In genomic region chr12:58804749-58805148, GRCh38 we compare ENCODE assay signal across 11 cellular contexts.
DNase-seq lines count a peak whose midpoint lies in the region; ATAC-seq, FAIRE-seq and TF ChIP-seq lines count a peak whose summit lies in the region.
"Had no signal": no experiment of that assay in that cellular context is flagged by ENCODE, and none has a peak within 500 bp of the region (broad histone marks: within the 10 kb centered on the region; RNA-seq: fewer than 3 reads in every experiment).

No MANE protein-coding gene starts in this region.

- peak; percentile 78 for TF ChIP-seq CTCF in 22Rv1 (IDR thresholded peaks at IDR 0.05)
- TF ChIP-seq CTCF in K562 (IDR thresholded peaks at IDR 0.05 in 2 of 3, conservative IDR thresholded peaks at IDR 0.05 in 1 of 3; ENCODE audit: insufficient read depth in 2 of 3, low read depth in 1 of 3, low read length in 3 of 3): 0 out of 6 replicates have a peak, but pooled peaks of 1 of the 3 experiments have one; percentile 23

- H3K36me3 ChIP-seq in K562 (ENCODE audit: control insufficient read depth, insufficient read depth, low read length): no peaks in the 10 kb centered on the region

- H3K27me3 Mint-ChIP-seq in activated naive CD4-positive, alpha-beta T cell treated with anti-CD3 and anti-CD28 coated beads, Interleukin-2, amount 10 ng/mL, durations not matched to agents 7 days and 5 days: no peaks in the 10 kb centered on the region

- no peak for TF ChIP-seq RAD21 in K562 (CRISPR knock-in tag; conservative IDR thresholded peaks at IDR 0.05 in 1 of 2, IDR thresholded peaks at IDR 0.05 in 1 of 2)

- in situ Hi-C loops in K562 (cut with MboI): no loop called here

- H3K27me3 ChIP-seq in K562 (ENCODE audit: control insufficient read depth in 2 of 2, insufficient read depth in 2 of 2, low read length in 2 of 2): no peaks in the 10 kb centered on the region

- intact Hi-C loops in K562 (cut with micrococcal nuclease): no loop called here

- no peaks in the 10 kb centered on the region for H3K4me1 Mint-ChIP-seq in activated naive CD4-positive, alpha-beta T cell treated with anti-CD3 and anti-CD28 coated beads, Interleukin-2, amount 10 ng/mL, durations not matched to agents 7 days and 5 days

- no peaks in the 10 kb centered on the region for H3K79me2 ChIP-seq in K562 (ENCODE audit: control insufficient read depth, insufficient read depth, low read length)

- WGBS in K562 (ENCODE audit: insufficient coverage, low coverage, missing lambda C conversion rate): 4% methylated on average over 2 of the region's 2 CpGs

- H3K36me3 Mint-ChIP-seq in activated naive CD4-positive, alpha-beta T cell treated with anti-CD3 and anti-CD28 coated beads, Interleukin-2, amount 10 ng/mL, durations not matched to agents 7 days and 5 days: no peaks in the 10 kb centered on the region

- no peak for TF ChIP-seq POLR2A in K562 (conservative IDR thresholded peaks at IDR 0.05)

- no peak overlapping the region for H2AFZ ChIP-seq in K562 (ENCODE audit: low read depth, low read length)

- BruUV-seq in K562 (replicated peaks; lab: Mats Ljungman, UMichigan): no TSS peak

- H3K4me3 Mint-ChIP-seq in activated naive CD4-positive, alpha-beta T cell treated with anti-CD3 and anti-CD28 coated beads, Interleukin-2, amount 10 ng/mL, durations not matched to agents 7 days and 5 days: no peak overlapping the region

- no peak overlapping the region for H3K27ac Mint-ChIP-seq in activated naive CD4-positive, alpha-beta T cell treated with anti-CD3 and anti-CD28 coated beads, Interleukin-2, amount 10 ng/mL, durations not matched to agents 7 days and 5 days

- DNase-seq in K562 (ENCODE audit: extremely low read depth in 1 of 4, low spot score in 3 of 4) (peak in 3 of 4 experiments; percentile 1 to 13 (median 9)), anterior cingulate cortex (lab: John Stamatoyannopoulos, UW) (no peak), NCI-H1092 (lab: John Stamatoyannopoulos, UW) (no peak)
- no peak for DNase-seq in activated naive CD4-positive, alpha-beta T cell treated with anti-CD3 and anti-CD28 coated beads, Interleukin-2, amount 10 ng/mL, durations not matched to agents 7 days and 5 days
- DNase-seq: DMS79; NCI-H2227 treated with DMSO at 0.1 percent for 48 hours; stimulated activated naive CD4-positive, alpha-beta T cell treated with Interleukin-2 at 50 U/mL for 16 hours had no signal

- TF ChIP-seq EP300 in K562 (IDR thresholded peaks at IDR 0.05; ENCODE audit: low read length): no peak

- ATAC-seq in GM18858 (IDR thresholded peaks at IDR 0.05; ENCODE audit: unreplicated experiment): peak; percentile 69
- peak; percentile 82 for ATAC-seq in HG03175 (IDR thresholded peaks at IDR 0.05; ENCODE audit: unreplicated experiment)
- no peak for ATAC-seq in K562
- no peak for ATAC-seq in GM21737 (IDR thresholded peaks at IDR 0.05; ENCODE audit: unreplicated experiment)

- H3K4me1 ChIP-seq in K562 (replicated peaks in 1 of 2; ENCODE audit: control insufficient read depth in 2 of 2, insufficient read depth in 2 of 2, low read length in 2 of 2): no peaks in the 10 kb centered on the region

- POLR2A ChIA-PET in K562 (lab: Yijun Ruan, JAX): no interaction called here

- H3K4me3 ChIP-seq in K562: no peak overlapping the region

- H3K9me1 ChIP-seq in K562 (ENCODE audit: control insufficient read depth, insufficient read depth, low read length): no peaks in the 10 kb centered on the region

- H3K27ac ChIP-seq in 22Rv1: no peak overlapping the region
- no peak overlapping the region for H3K27ac ChIP-seq in K562 (ENCODE audit: extremely low read depth, low read depth, low read length)

- FAIRE-seq in K562 (lab: Jason Lieb, UNC): no peak

- H3K9ac ChIP-seq in K562 (ENCODE audit: insufficient read depth in 1 of 2, low read depth in 2 of 2, low read length in 2 of 2): no peak overlapping the region

- CTCF ChIA-PET in K562 (lab: Yijun Ruan, JAX; ENCODE audit: low intra/inter-chr PET ratio): no interaction called here
- CTCF ChIA-PET in activated naive CD4-positive, alpha-beta T cell treated with anti-CD3 and anti-CD28 coated beads, Interleukin-2, amount 10 ng/mL, durations not matched to agents 7 days and 5 days (lab: Charles Lee): no interaction called here

- H4K20me1 ChIP-seq in K562 (replicated peaks; ENCODE audit: control insufficient read depth, insufficient read depth, low read length): no peaks in the 10 kb centered on the region

- H3K9me3 ChIP-seq in K562 (replicated peaks; ENCODE audit: control insufficient read depth, insufficient read depth, low read depth, low read length): no peaks in the 10 kb centered on the region

- H3K4me2 ChIP-seq in K562 (ENCODE audit: insufficient read depth, low read length): no peak overlapping the region

- H3K9me3 Mint-ChIP-seq in activated naive CD4-positive, alpha-beta T cell treated with anti-CD3 and anti-CD28 coated beads, Interleukin-2, amount 10 ng/mL, durations not matched to agents 7 days and 5 days: no peaks in the 10 kb centered on the region

TF ChIP-seq in K562, 482 proteins besides CTCF, POLR2A, EP300 and RAD21:
- TF ChIP-seq ZNF24 (IDR thresholded peaks at IDR 0.05) (no peak), CREM (IDR thresholded peaks at IDR 0.05; ENCODE audit: low read depth) (no peak), U2AF2 (optimal IDR thresholded peaks at IDR 0.05; ENCODE audit: low read depth, low read length) (no peak), ZC3H8 (IDR thresholded peaks at IDR 0.05) (no peak), SMAD4 (CRISPR knock-in tag; conservative IDR thresholded peaks at IDR 0.05) (no peak), NONO (IDR thresholded peaks at IDR 0.05; ENCODE audit: low read depth in 2 of 2, low read length in 1 of 2) (no peak), PHF8 (IDR thresholded peaks at IDR 0.05; ENCODE audit: borderline replicate concordance, low read length) (no peak), COPS2 (conservative IDR thresholded peaks at IDR 0.05) (no peak), SIX5 (IDR thresholded peaks at IDR 0.05; ENCODE audit: borderline replicate concordance in 1 of 2, insufficient read depth in 1 of 2, low read depth in 1 of 2, low read length in 2 of 2) (no peak), SREBF1 (IDR thresholded peaks at IDR 0.05; ENCODE audit: borderline replicate concordance, low read depth, low read length) (no peak), BRD9 (IDR thresholded peaks at IDR 0.05; ENCODE audit: low read depth, partially characterized antibody) (no peak), SMC3 (conservative IDR thresholded peaks at IDR 0.05; ENCODE audit: insufficient read depth, low read depth, low read length) (no peak), TBL1XR1 (IDR thresholded peaks at IDR 0.05; ENCODE audit: low read length in 2 of 2) (no peak), GABPB2 (CRISPR knock-in tag; conservative IDR thresholded peaks at IDR 0.05) (no peak), KLF1 (tag; IDR thresholded peaks at IDR 0.05) (no peak), ETV5 (CRISPR knock-in tag; IDR thresholded peaks at IDR 0.05; ENCODE audit: low read depth) (no peak), GATA2 (CRISPR knock-in tag; IDR thresholded peaks at IDR 0.05) (no peak)

Comparison
In these comparisons a context has a peak if more than half of its experiments do, and no peak if none do; other contexts are left out.
1. ATAC-seq: peak in GM18858 (single experiment) and HG03175 (single experiment); none in K562 (single experiment) and GM21737 (single experiment).
2. DNase-seq: peak in K562 (3 of 4); none in anterior cingulate cortex (0 of 58), NCI-H1092 (single experiment) and activated naive CD4-positive, alpha-beta T cell treated with anti-CD3 and anti-CD28 coated beads, Interleukin-2, amount 10 ng/mL, durations not matched to agents 7 days and 5 days (single experiment).